Comparison of ENCODE assay signal across 9 cellular contexts in the genomic region with DNA sequence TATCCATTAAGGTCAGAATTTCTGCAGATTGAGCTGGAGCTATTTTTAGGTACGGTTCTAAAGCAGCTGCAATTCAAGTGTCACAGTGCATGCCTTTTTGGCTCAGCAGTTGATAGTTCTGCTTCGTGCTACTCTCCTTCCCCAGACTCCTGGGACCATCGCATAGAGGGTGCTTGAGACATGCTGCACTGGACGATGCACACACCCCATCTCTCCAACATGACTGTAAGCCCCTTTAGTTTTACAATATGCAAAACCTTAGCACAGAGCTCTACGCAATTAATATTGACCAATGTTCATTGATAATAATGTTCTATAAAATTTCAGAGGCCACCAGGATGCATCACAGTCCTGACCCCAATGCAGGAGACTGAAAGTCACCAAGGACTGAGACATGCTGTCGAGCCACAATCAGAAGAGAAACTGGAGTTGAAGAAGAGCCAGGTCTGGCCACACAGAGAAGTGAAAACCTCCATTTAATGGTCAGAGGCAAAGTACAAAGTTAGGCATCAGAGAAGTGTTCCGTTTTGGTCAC.
DNase-seq lines count a peak whose midpoint lies in the region; ATAC-seq and TF ChIP-seq lines count a peak whose summit lies in the region.
"Had no signal": no experiment of that assay in that cellular context is flagged by ENCODE, and none has a peak within 500 bp of the region (broad histone marks: within the 10 kb centered on the region; RNA-seq: fewer than 3 reads in every experiment).

No MANE protein-coding gene starts in this region.

- no peak for TF ChIP-seq CTCF in left ventricle myocardium inferior (IDR thresholded peaks at IDR 0.05; ENCODE audit: borderline replicate concordance)

- intact Hi-C loops in Right ventricle myocardium superior (cut with DNase I), result no loop called here
- intact Hi-C loops in left ventricle myocardium inferior (cut with micrococcal nuclease), result no loop called here

- peaks cover 7% of the 10 kb centered on the region for H3K9me3 ChIP-seq in left ventricle myocardium inferior (replicated peaks)

- H3K36me3 Mint-ChIP-seq in stimulated activated naive B cell treated with anti-CD40 and anti-IgM and Interleukin-4, amounts not matched to agents 10 μg/mL and 1 μg/mL and 100 μg/mL, for 72 hours, result peaks cover 10 to 12% of the 10 kb centered on the region in 2 donors

- H3K36me3 ChIP-seq in left ventricle myocardium inferior, result no peaks in the 10 kb centered on the region

- peaks cover 43 to 70% of the 10 kb centered on the region in 2 donors for H3K4me1 Mint-ChIP-seq in stimulated activated naive B cell treated with anti-CD40 and anti-IgM and Interleukin-4, amounts not matched to agents 10 μg/mL and 1 μg/mL and 100 μg/mL, for 72 hours

- H3K4me3 Mint-ChIP-seq in stimulated activated naive B cell treated with anti-CD40 and anti-IgM and Interleukin-4, amounts not matched to agents 10 μg/mL and 1 μg/mL and 100 μg/mL, for 72 hours, result peak overlapping the region; percentile 46 to 53
- H3K4me3 Mint-ChIP-seq: activated T-cell treated with anti-CD3 and anti-CD28 coated beads, Interleukin-2, amount 50 U/mL, for 72 hours had no signal

- no peak overlapping the region for H3K27ac ChIP-seq in left ventricle myocardium inferior (replicated peaks)

- peaks cover 18 to 32% of the 10 kb centered on the region in 2 donors for H3K27me3 Mint-ChIP-seq in stimulated activated naive B cell treated with anti-CD40 and anti-IgM and Interleukin-4, amounts not matched to agents 10 μg/mL and 1 μg/mL and 100 μg/mL, for 72 hours

- H3K4me3 ChIP-seq in left ventricle myocardium inferior, result no peak overlapping the region

- peak overlapping the region; percentile 89 for H3K27ac Mint-ChIP-seq in stimulated activated naive B cell treated with anti-CD40 and anti-IgM and Interleukin-4, amounts not matched to agents 10 μg/mL and 1 μg/mL and 100 μg/mL, for 72 hours
- H3K27ac Mint-ChIP-seq: activated T-cell treated with anti-CD3 and anti-CD28 coated beads, Interleukin-2, amount 50 U/mL, for 72 hours had no signal

- H3K27me3 ChIP-seq in left ventricle myocardium inferior (ENCODE audit: low read depth), result no peaks in the 10 kb centered on the region

- H3K9me3 Mint-ChIP-seq in stimulated activated naive B cell treated with anti-CD40 and anti-IgM and Interleukin-4, amounts not matched to agents 10 μg/mL and 1 μg/mL and 100 μg/mL, for 72 hours, result peaks cover 8% of the 10 kb centered on the region in 2 donors
- H3K9me3 Mint-ChIP-seq: activated T-cell treated with anti-CD3 and anti-CD28 coated beads, Interleukin-2, amount 50 U/mL, for 72 hours had no signal

- H3K4me1 ChIP-seq in left ventricle myocardium inferior, result peaks cover 24% of the 10 kb centered on the region

- ATAC-seq in Right ventricle myocardium superior (ENCODE audit: poor library complexity) (peak; percentile 90), HG02938 (IDR thresholded peaks at IDR 0.05; ENCODE audit: unreplicated experiment) (peak; percentile 90)
- peak; percentile 60 to 73 for ATAC-seq in stimulated activated naive B cell treated with anti-CD40 and anti-IgM and Interleukin-4, amounts not matched to agents 10 μg/mL and 1 μg/mL and 100 μg/mL, for 72 hours (replicated peaks)
- ATAC-seq: activated T-cell treated with anti-CD3 and anti-CD28 coated beads, Interleukin-2, amount 50 U/mL, for 72 hours had no signal

- DNase-seq in Right ventricle myocardium superior, result no peak
- no peak for DNase-seq in left ventricle myocardium inferior
- DNase-seq in NOMO-1 treated with DMSO at 0.1 percent for 48 hours (lab: John Stamatoyannopoulos, UW; ENCODE audit: unreplicated experiment), result peak; percentile 31
- peak; percentile 39 for DNase-seq in stimulated activated naive B cell treated with anti-CD40 and anti-IgM and Interleukin-4, amounts not matched to agents 10 μg/mL and 1 μg/mL and 100 μg/mL, for 72 hours
- DNase-seq in cerebellar nuclear complex (lab: John Stamatoyannopoulos, UW), result no peak
- no peak for DNase-seq in NCI-H2196 treated with DMSO at 0.1 percent for 48 hours (lab: John Stamatoyannopoulos, UW; ENCODE audit: unreplicated experiment)
- no peak for DNase-seq in foreskin melanocyte
- DNase-seq: activated T-cell treated with anti-CD3 and anti-CD28 coated beads, Interleukin-2, amount 50 U/mL, for 72 hours had no signal

Comparison
In these comparisons a context has a peak if more than half of its experiments do, and no peak if none do; other contexts are left out.
1. DNase-seq: peak in NOMO-1 treated with DMSO at 0.1 percent for 48 hours (single experiment) and stimulated activated naive B cell treated with anti-CD40 and anti-IgM and Interleukin-4, amounts not matched to agents 10 μg/mL and 1 μg/mL and 100 μg/mL, for 72 hours (single experiment); none in Right ventricle myocardium superior (single experiment), left ventricle myocardium inferior (single experiment), cerebellar nuclear complex (0 of 2), NCI-H2196 treated with DMSO at 0.1 percent for 48 hours (single experiment) and foreskin melanocyte (single experiment).
2. Peak in every context shown above with its lines, with median percentiles within 50 percentile points of each other: ATAC-seq.